In genomic region chr19:9913237-9914000, GRCh38 we compare ENCODE assay signal across 1 cellular context.
TF ChIP-seq lines count a peak whose summit lies in the region.

No MANE protein-coding gene starts in this region.

TF ChIP-seq in IMR-90, 13 proteins besides CTCF, POLR2A, EP300 and RAD21 (continued from another document):
- no peak for TF ChIP-seq ELK1 (IDR thresholded peaks at IDR 0.05; ENCODE audit: borderline replicate concordance, low read depth, low read length)
- TF ChIP-seq RFX5 (IDR thresholded peaks at IDR 0.05; ENCODE audit: low read depth, low read length) = no peak
- no peak for TF ChIP-seq FOS (IDR thresholded peaks at IDR 0.05; ENCODE audit: low read depth, low read length)
- TF ChIP-seq MXI1 (IDR thresholded peaks at IDR 0.05; ENCODE audit: borderline replicate concordance, low read depth, low read length) = no peak
- no peak for TF ChIP-seq MAFK (IDR thresholded peaks at IDR 0.05; ENCODE audit: low read depth, low read length)
- TF ChIP-seq RCOR1 (IDR thresholded peaks at IDR 0.05; ENCODE audit: insufficient replicate concordance, low read length) = no peak
- no peak for TF ChIP-seq CEBPB (IDR thresholded peaks at IDR 0.05; ENCODE audit: low read depth, low read length)
- TF ChIP-seq USF2 (IDR thresholded peaks at IDR 0.05; ENCODE audit: low read depth, low read length) = no peak
- TF ChIP-seq MAZ (IDR thresholded peaks at IDR 0.05; ENCODE audit: borderline replicate concordance, low read depth, low read length) = no peak; the same call in 1 of the 2 replicates
